In the genomic region with DNA sequence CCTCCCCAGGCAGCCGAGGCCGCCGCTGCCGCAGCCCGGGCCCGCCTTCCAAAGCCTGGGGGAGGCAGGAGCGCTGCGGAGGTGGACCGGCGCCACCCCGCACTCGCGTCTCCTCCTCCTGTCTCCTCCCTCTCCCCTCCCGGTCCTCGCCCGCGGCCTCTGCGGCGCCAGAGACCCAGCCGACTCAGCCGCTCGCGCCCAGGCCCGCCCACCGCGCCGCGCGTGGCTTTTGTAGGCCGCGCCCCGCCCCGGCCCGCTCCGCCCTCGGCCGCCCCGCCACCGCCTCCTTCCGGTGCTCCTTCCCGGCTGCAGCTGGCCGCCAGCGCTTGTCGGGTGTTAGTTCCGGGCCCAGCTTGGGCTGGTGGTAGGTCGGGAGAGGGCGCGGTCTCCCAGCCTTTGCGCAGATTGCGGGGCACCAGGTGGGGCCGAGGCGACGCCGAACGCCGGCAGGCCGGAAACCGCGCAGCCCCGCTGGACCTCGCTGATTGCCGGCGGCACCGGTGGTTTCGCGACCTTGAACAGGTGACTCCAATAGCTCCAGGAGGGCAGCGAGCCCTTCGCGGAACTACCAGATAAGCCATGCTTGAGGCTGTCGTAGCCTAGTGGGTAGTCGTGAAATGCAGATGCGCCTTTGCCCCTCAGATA, we compare ENCODE assay signal across 8 cellular contexts. TPM values are rescaled to one million over a fixed set of nuclear protein-coding genes. Genes with fewer than 3 reads are reported as not detected.
DNase-seq lines count a peak whose midpoint lies in the region; ATAC-seq, FAIRE-seq and TF ChIP-seq lines count a peak whose summit lies in the region.

A gene with protein sequence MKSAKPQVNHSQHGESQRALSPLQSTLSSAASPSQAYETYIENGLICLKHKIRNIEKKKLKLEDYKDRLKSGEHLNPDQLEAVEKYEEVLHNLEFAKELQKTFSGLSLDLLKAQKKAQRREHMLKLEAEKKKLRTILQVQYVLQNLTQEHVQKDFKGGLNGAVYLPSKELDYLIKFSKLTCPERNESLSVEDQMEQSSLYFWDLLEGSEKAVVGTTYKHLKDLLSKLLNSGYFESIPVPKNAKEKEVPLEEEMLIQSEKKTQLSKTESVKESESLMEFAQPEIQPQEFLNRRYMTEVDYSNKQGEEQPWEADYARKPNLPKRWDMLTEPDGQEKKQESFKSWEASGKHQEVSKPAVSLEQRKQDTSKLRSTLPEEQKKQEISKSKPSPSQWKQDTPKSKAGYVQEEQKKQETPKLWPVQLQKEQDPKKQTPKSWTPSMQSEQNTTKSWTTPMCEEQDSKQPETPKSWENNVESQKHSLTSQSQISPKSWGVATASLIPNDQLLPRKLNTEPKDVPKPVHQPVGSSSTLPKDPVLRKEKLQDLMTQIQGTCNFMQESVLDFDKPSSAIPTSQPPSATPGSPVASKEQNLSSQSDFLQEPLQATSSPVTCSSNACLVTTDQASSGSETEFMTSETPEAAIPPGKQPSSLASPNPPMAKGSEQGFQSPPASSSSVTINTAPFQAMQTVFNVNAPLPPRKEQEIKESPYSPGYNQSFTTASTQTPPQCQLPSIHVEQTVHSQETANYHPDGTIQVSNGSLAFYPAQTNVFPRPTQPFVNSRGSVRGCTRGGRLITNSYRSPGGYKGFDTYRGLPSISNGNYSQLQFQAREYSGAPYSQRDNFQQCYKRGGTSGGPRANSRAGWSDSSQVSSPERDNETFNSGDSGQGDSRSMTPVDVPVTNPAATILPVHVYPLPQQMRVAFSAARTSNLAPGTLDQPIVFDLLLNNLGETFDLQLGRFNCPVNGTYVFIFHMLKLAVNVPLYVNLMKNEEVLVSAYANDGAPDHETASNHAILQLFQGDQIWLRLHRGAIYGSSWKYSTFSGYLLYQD (minus strand): TSS at position 202 of the 645 bp plus-strand sequence. CDS start 1,431 bp downstream, outside the sequence.

- ATAC-seq in GM21381 (IDR thresholded peaks at IDR 0.05; ENCODE audit: unreplicated experiment) (peak; percentile 93), memory B cell (ENCODE audit: low read depth) (peak; percentile 87)
- ATAC-seq in effector memory CD8-positive, alpha-beta T cell (replicated peaks) = peak; percentile 84

- no TSS peak for BruUV-seq in Caco-2 (replicated peaks; lab: Mats Ljungman, UMichigan)

- H3K36me3 ChIP-seq in Caco-2 (ENCODE audit: control insufficient read depth, insufficient read depth, low read length) = no peaks in the 10 kb centered on the region

- H3K27me3 Mint-ChIP-seq in Caco-2 (ENCODE audit: insufficient read depth, unreplicated experiment) (no peaks in the 10 kb centered on the region), memory B cell (no peaks in the 10 kb centered on the region)
- H3K27me3 Mint-ChIP-seq in effector memory CD8-positive, alpha-beta T cell = no peaks in the 10 kb centered on the region

- H3K4me1 ChIP-seq in Caco-2 = peaks cover 12% of the 10 kb centered on the region; the same call in 1 of the 2 replicates

- no peaks in the 10 kb centered on the region; the same call in 1 of the 2 replicates for H3K9me3 ChIP-seq in Caco-2

- peak; percentile 96 for FAIRE-seq in HTR-8/SVneo (lab: Jason Lieb, UNC)

- H3K27me3 ChIP-seq in Caco-2 (replicated peaks; ENCODE audit: control insufficient read depth, insufficient read depth, low read length) = no peaks in the 10 kb centered on the region

- H3K36me3 Mint-ChIP-seq in Caco-2 (ENCODE audit: insufficient read depth, unreplicated experiment) (peaks cover 12% of the 10 kb centered on the region), memory B cell (no peaks in the 10 kb centered on the region)
- peaks cover 31% of the 10 kb centered on the region for H3K36me3 Mint-ChIP-seq in effector memory CD8-positive, alpha-beta T cell (ENCODE audit: insufficient read depth)

- TF ChIP-seq CTCF in Caco-2 (IDR thresholded peaks at IDR 0.05; ENCODE audit: insufficient read depth in 1 of 2, low read depth in 1 of 2, low read length in 1 of 2, severe bottlenecking in 1 of 2, unreplicated experiment in 1 of 2) = peak; percentile 61 to 69

- H3K9me3 Mint-ChIP-seq in Caco-2 (ENCODE audit: unreplicated experiment) (no peaks in the 10 kb centered on the region), memory B cell (no peaks in the 10 kb centered on the region)
- no peaks in the 10 kb centered on the region for H3K9me3 Mint-ChIP-seq in effector memory CD8-positive, alpha-beta T cell

- intact Hi-C loops in Caco-2 (cut with micrococcal nuclease; ENCODE audit: unreplicated experiment) = loop anchor here (1.0 to 10.0 kb wide), 6 partner anchors 8 to 550 kb away; a partner anchor contains a TSS

- H3K4me3 ChIP-seq in Caco-2 (ENCODE audit: low read depth, low read length) = peak within 1 kb of the TSS; percentile 83

- H3K27ac Mint-ChIP-seq in Caco-2 (ENCODE audit: unreplicated experiment) (peak within 1 kb of the TSS; percentile 30), memory B cell (peak within 1 kb of the TSS; percentile 85)
- H3K27ac Mint-ChIP-seq in effector memory CD8-positive, alpha-beta T cell = peak within 1 kb of the TSS; percentile 82 to 89

- POLR2A ChIA-PET in Caco-2 (lab: Charles Lee) = interaction anchor here (0.5 to 1.2 kb wide), 4 partner anchors 10 to 249 kb away, joined by 3 to 14 read pairs (median 8); a partner anchor contains a TSS

- peak within 1 kb of the TSS; percentile 93 for H3K4me3 Mint-ChIP-seq in Caco-2 (ENCODE audit: unreplicated experiment)
- H3K4me3 Mint-ChIP-seq in effector memory CD8-positive, alpha-beta T cell = peak within 1 kb of the TSS; percentile 90 to 92
- peak within 1 kb of the TSS; percentile 93 for H3K4me3 Mint-ChIP-seq in memory B cell

- H3K4me1 Mint-ChIP-seq in Caco-2 (ENCODE audit: low read depth, unreplicated experiment) (peaks cover 27% of the 10 kb centered on the region), memory B cell (peaks cover 19% of the 10 kb centered on the region)
- peaks cover 17 to 37% of the 10 kb centered on the region in 2 donors for H3K4me1 Mint-ChIP-seq in effector memory CD8-positive, alpha-beta T cell (ENCODE audit: low read depth in 2 of 2)

- peak; percentile 98 to 100 for DNase-seq in Caco-2
- DNase-seq in HTR-8/SVneo (ENCODE audit: insufficient read length, low spot score) = peak; percentile 89
- peak; percentile 89 to 97 for DNase-seq in NOMO-1 (lab: John Stamatoyannopoulos, UW; ENCODE audit: unreplicated experiment in 2 of 2)
- peak; percentile 75 to 92 (median 88) for DNase-seq in activated CD8-positive, alpha-beta memory T cell treated with anti-CD3 and anti-CD28 coated beads for 48 hours (ENCODE audit: low read depth in 2 of 3, low spot score in 2 of 3)
- DNase-seq in effector memory CD8-positive, alpha-beta T cell = peak; percentile 92 to 95 (median 93)
- DNase-seq in memory B cell (ENCODE audit: low spot score in 2 of 2) = peak; percentile 89 to 90
- peak; percentile 86 for DNase-seq in stimulated activated CD8-positive, alpha-beta memory T cell treated with anti-CD3 and anti-CD28 coated beads, Interleukin-12 subunit alpha, Interleukin-12 subunit beta, amount 100 ng/mL, for 1 hour (ENCODE audit: low read depth)

- CTCF ChIA-PET in Caco-2 (lab: Charles Lee) = interaction anchor here (0.6 to 3.6 kb wide), 7 partner anchors 11 to 1418 kb away, joined by 3 to 21 read pairs (median 6); a partner anchor contains a TSS

RNA-seq across cellular contexts. Expression of the gene that starts here (rescaled TPM):
- 19.6 and 21.7 TPM in 2 replicates for total RNA-seq in Caco-2 (2022)

Comparison
In these comparisons a context has a peak if more than half of its experiments do, and no peak if none do; other contexts are left out.
1. Peak in every context shown above with its lines: DNase-seq, ATAC-seq and H3K4me3 ChIP-seq.
2. H3K27ac Mint-ChIP-seq: peak in every context shown above with its lines; median percentile 86 in effector memory CD8-positive, alpha-beta T cell; 85 in memory B cell; 30 in Caco-2.